In the genomic region with DNA sequence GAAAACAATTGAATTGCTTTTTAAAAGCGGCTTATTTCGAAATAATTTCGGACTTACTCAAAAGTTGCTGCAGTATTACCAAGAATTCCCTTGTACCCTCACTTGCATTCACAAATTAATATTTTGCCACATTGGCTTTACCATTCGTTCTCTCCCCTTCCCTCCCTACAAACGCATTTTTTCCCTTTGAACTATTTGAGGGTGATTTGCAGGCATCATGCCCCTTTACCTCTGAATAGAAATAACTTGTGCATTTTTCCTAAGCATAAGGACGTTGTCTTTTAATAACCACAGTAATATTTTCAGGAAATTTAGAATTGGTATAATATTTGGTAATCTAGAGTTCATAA, we compare ENCODE assay signal across 8 cellular contexts. TPM values are rescaled to one million over a fixed set of nuclear protein-coding genes. Genes with fewer than 3 reads are reported as not detected.
DNase-seq lines count a peak whose midpoint lies in the region; ATAC-seq lines count a peak whose summit lies in the region.

No MANE protein-coding gene starts in this region.

- peaks cover 14% of the 10 kb centered on the region for H3K4me1 Mint-ChIP-seq in activated CD4-positive, alpha-beta T cell treated with anti-CD3 and anti-CD28 coated beads, Interleukin-2, amount 10 ng/mL, durations not matched to agents 24 days and 14 days
- peaks cover 17% of the 10 kb centered on the region for H3K4me1 Mint-ChIP-seq in activated naive CD8-positive, alpha-beta T cell (ENCODE audit: low read depth)

- no peaks in the 10 kb centered on the region for H3K9me3 ChIP-seq in thymus (ENCODE audit: control insufficient read depth)

- under 1% methylated on average over 6 of the region's 6 CpGs for WGBS in thymus

- peaks cover 15% of the 10 kb centered on the region for H3K36me3 ChIP-seq in thymus (ENCODE audit: control insufficient read depth, insufficient read depth)

- no peaks in the 10 kb centered on the region for H3K9me3 Mint-ChIP-seq in activated CD4-positive, alpha-beta T cell treated with anti-CD3 and anti-CD28 coated beads, Interleukin-2, amount 10 ng/mL, durations not matched to agents 24 days and 14 days
- no peaks in the 10 kb centered on the region for H3K9me3 Mint-ChIP-seq in activated naive CD8-positive, alpha-beta T cell (ENCODE audit: low read depth)

- peaks cover 34% of the 10 kb centered on the region for H3K36me3 Mint-ChIP-seq in activated CD4-positive, alpha-beta T cell treated with anti-CD3 and anti-CD28 coated beads, Interleukin-2, amount 10 ng/mL, durations not matched to agents 24 days and 14 days (ENCODE audit: low read depth)
- H3K36me3 Mint-ChIP-seq in activated naive CD8-positive, alpha-beta T cell: peaks cover 10% of the 10 kb centered on the region

- intact Hi-C loops in activated CD4-positive, alpha-beta T cell treated with anti-CD3 and anti-CD28 coated beads, Interleukin-2, amount 10 ng/mL, durations not matched to agents 24 days and 14 days (cut with micrococcal nuclease): loop anchor here (2.0 to 5.0 kb wide), 4 partner anchors 68 to 245 kb away; a partner anchor contains a TSS

- peaks cover 4% of the 10 kb centered on the region for H3K4me1 ChIP-seq in thymus (ENCODE audit: control insufficient read depth, insufficient read depth, low read length)

- H3K27me3 ChIP-seq in thymus (ENCODE audit: control insufficient read depth, insufficient read depth): no peaks in the 10 kb centered on the region

- H3K27ac ChIP-seq in thymus (ENCODE audit: low read depth): peak overlapping the region; percentile 91

- peak overlapping the region; percentile 92 for H3K4me3 ChIP-seq in thymus (ENCODE audit: low read length)

- peak overlapping the region; percentile 72 for H3K27ac Mint-ChIP-seq in activated CD4-positive, alpha-beta T cell treated with anti-CD3 and anti-CD28 coated beads, Interleukin-2, amount 10 ng/mL, durations not matched to agents 24 days and 14 days
- H3K27ac Mint-ChIP-seq in activated naive CD8-positive, alpha-beta T cell: peak overlapping the region; percentile 56

- no peak for DNase-seq in activated CD4-positive, alpha-beta T cell treated with anti-CD3 and anti-CD28 coated beads, Interleukin-2, amount 10 ng/mL, durations not matched to agents 24 days and 14 days
- DNase-seq in activated CD4-positive, alpha-beta T cell treated with anti-CD3 and anti-CD28 coated beads, Interleukin-2, amount 50 U/mL, for 1 hour: no peak
- DNase-seq in left kidney (ENCODE audit: low read depth, low spot score) (peak; percentile 36), NCI-H2196 (lab: John Stamatoyannopoulos, UW; ENCODE audit: unreplicated experiment) (no peak)

- H3K4me3 Mint-ChIP-seq in activated CD4-positive, alpha-beta T cell treated with anti-CD3 and anti-CD28 coated beads, Interleukin-2, amount 10 ng/mL, durations not matched to agents 24 days and 14 days: peak overlapping the region; percentile 96
- H3K4me3 Mint-ChIP-seq in activated naive CD8-positive, alpha-beta T cell: peak overlapping the region; percentile 86

- no peaks in the 10 kb centered on the region for H3K27me3 Mint-ChIP-seq in activated CD4-positive, alpha-beta T cell treated with anti-CD3 and anti-CD28 coated beads, Interleukin-2, amount 10 ng/mL, durations not matched to agents 24 days and 14 days
- H3K27me3 Mint-ChIP-seq in activated naive CD8-positive, alpha-beta T cell: no peaks in the 10 kb centered on the region

- ATAC-seq in HG02870 (IDR thresholded peaks at IDR 0.05; ENCODE audit: unreplicated experiment): no peak
- no peak for ATAC-seq in GM21717 (IDR thresholded peaks at IDR 0.05; ENCODE audit: unreplicated experiment)

RNA-seq across cellular contexts. Expression of a gene that starts 0.6 kb away (rescaled TPM):
- total RNA-seq in activated CD4-positive, alpha-beta T cell treated with anti-CD3 and anti-CD28 coated beads, Interleukin-2, amount 10 ng/mL, durations not matched to agents 24 days and 14 days: 19.9 and 20.1 TPM in 2 replicates
- polyA plus RNA-seq in thymus: 4.4 TPM
